ENCODE assay signal across 13 cellular contexts in genomic region chr5:125657936-125658335, GRCh38.
"Had no signal": no experiment of that assay in that cellular context is flagged by ENCODE, and none has a peak within 500 bp of the region (broad histone marks: within the 10 kb centered on the region; RNA-seq: fewer than 3 reads in every experiment).

No MANE protein-coding gene starts in this region.

- H3K27me3 Mint-ChIP-seq: activated CD4-positive, alpha-beta T cell treated with anti-CD3 and anti-CD28 coated beads, Interleukin-2, amount 10 ng/mL, durations not matched to agents 24 days and 14 days; central memory CD8-positive, alpha-beta T cell had no signal

- H3K27ac ChIP-seq: prostate gland had no signal

- H3K36me3 ChIP-seq: prostate gland had no signal

- H3K4me1 ChIP-seq: prostate gland had no signal

- H3K9me3 ChIP-seq: prostate gland had no signal

- H3K4me3 ChIP-seq: prostate gland had no signal

- H3K27ac Mint-ChIP-seq: activated CD4-positive, alpha-beta T cell treated with anti-CD3 and anti-CD28 coated beads, Interleukin-2, amount 10 ng/mL, durations not matched to agents 24 days and 14 days; activated naive CD4-positive, alpha-beta T cell treated with anti-CD3 and anti-CD28 coated beads for 36 hours; activated T-helper 1 cell treated with anti-CD3 and anti-CD28 coated beads, Interleukin-12 subunit alpha, Interleukin-12 subunit beta, Interleukin-2, Interleukin-4 antibody, amounts not matched to agents 30 ng/mL and 10 ng/mL and 1 ng/mL, durations not matched to agents 14 hours and 24 hours and 36 hours; mesothelial cell of epicardium; naive B cell had no signal

- H3K4me1 Mint-ChIP-seq: activated CD4-positive, alpha-beta T cell treated with anti-CD3 and anti-CD28 coated beads, Interleukin-2, amount 10 ng/mL, durations not matched to agents 24 days and 14 days; central memory CD8-positive, alpha-beta T cell; naive B cell had no signal

- DNase-seq: activated CD4-positive, alpha-beta T cell treated with anti-CD3 and anti-CD28 coated beads, Interleukin-2, amount 10 ng/mL, durations not matched to agents 24 days and 14 days; activated naive CD4-positive, alpha-beta T cell treated with anti-CD3 and anti-CD28 coated beads for 36 hours; cortex of kidney; effector memory CD4-positive, alpha-beta T cell; erythroblast; naive B cell; stimulated activated CD4-positive, alpha-beta T cell treated with anti-CD3 and anti-CD28 coated beads, Interleukin-12 subunit alpha, Interleukin-12 subunit beta, amount 100 ng/mL, for 4 hours; stimulated activated naive CD4-positive, alpha-beta T cell; trophoblast cell had no signal

- H3K36me3 Mint-ChIP-seq: mesothelial cell of epicardium, naive B cell had no signal

- H3K4me3 Mint-ChIP-seq: activated CD4-positive, alpha-beta T cell treated with anti-CD3 and anti-CD28 coated beads, Interleukin-2, amount 10 ng/mL, durations not matched to agents 24 days and 14 days; activated naive CD4-positive, alpha-beta T cell treated with anti-CD3 and anti-CD28 coated beads for 36 hours; activated T-helper 1 cell treated with anti-CD3 and anti-CD28 coated beads, Interleukin-12 subunit alpha, Interleukin-12 subunit beta, Interleukin-2, Interleukin-4 antibody, amounts not matched to agents 30 ng/mL and 10 ng/mL and 1 ng/mL, durations not matched to agents 14 hours and 24 hours and 36 hours; central memory CD8-positive, alpha-beta T cell; mesothelial cell of epicardium; naive B cell had no signal
